ENCODE assay signal across 33 cellular contexts in genomic region chr2:109289011-109289410, GRCh38.
"Had no signal": no experiment of that assay in that cellular context is flagged by ENCODE, and none has a peak within 500 bp of the region (broad histone marks: within the 10 kb centered on the region; RNA-seq: fewer than 3 reads in every experiment).

No MANE protein-coding gene starts in this region.

- H3K36me3 Mint-ChIP-seq: activated naive CD4-positive, alpha-beta T cell treated with anti-CD3 and anti-CD28 coated beads, Interleukin-2, amount 10 ng/mL, durations not matched to agents 7 days and 5 days; activated naive CD8-positive, alpha-beta T cell treated with anti-CD3 and anti-CD28 coated beads for 36 hours had no signal

- H3K4me3 Mint-ChIP-seq: activated CD4-positive, alpha-beta T cell treated with anti-CD3 and anti-CD28 coated beads, Interleukin-2, amount 10 ng/mL, durations not matched to agents 24 days and 14 days; activated CD8-positive, alpha-beta T cell treated with anti-CD3 and anti-CD28 coated beads, Interleukin-2, amount 10 ng/mL, durations not matched to agents 7 days and 5 days; activated naive CD4-positive, alpha-beta T cell treated with anti-CD3 and anti-CD28 coated beads, Interleukin-2, amount 10 ng/mL, durations not matched to agents 7 days and 5 days; activated naive CD8-positive, alpha-beta T cell treated with anti-CD3 and anti-CD28 coated beads for 36 hours; activated T-cell treated with anti-CD3 and anti-CD28 coated beads, Interleukin-2, amount 50 U/mL, for 24 hours; activated T-helper 1 cell treated with anti-CD3 and anti-CD28 coated beads, Interleukin-12 subunit alpha, Interleukin-12 subunit beta, Interleukin-2, Interleukin-4 antibody, amounts not matched to agents 30 ng/mL and 10 ng/mL and 1 ng/mL, durations not matched to agents 14 hours and 24 hours and 36 hours; T-helper 1 cell treated with Interleukin-12 subunit alpha and Interleukin-12 subunit beta and Interleukin-4 antibody, amounts not matched to agents 30 μg/mL and 1 μg/mL, for 36 hours; T-helper 2 cell treated with Interferon-gamma antibody and Interleukin-4, amounts not matched to agents 5 μg/mL and 100 μg/mL, for 36 hours had no signal

- H3K4me1 Mint-ChIP-seq: activated CD4-positive, alpha-beta T cell treated with anti-CD3 and anti-CD28 coated beads, Interleukin-2, amount 10 ng/mL, durations not matched to agents 24 days and 14 days; activated naive CD4-positive, alpha-beta T cell treated with anti-CD3 and anti-CD28 coated beads, Interleukin-2, amount 10 ng/mL, durations not matched to agents 7 days and 5 days had no signal

- FAIRE-seq: TTC549 had no signal

- ATAC-seq: activated CD8-positive, alpha-beta T cell treated with anti-CD3 and anti-CD28 coated beads, Interleukin-2, amount 10 ng/mL, durations not matched to agents 7 days and 5 days; PC-3 had no signal

- DNase-seq: activated CD4-positive, alpha-beta T cell treated with anti-CD3 and anti-CD28 coated beads, Interleukin-2, amount 10 ng/mL, durations not matched to agents 24 days and 14 days; activated CD4-positive, alpha-beta T cell treated with anti-CD3 and anti-CD28 coated beads, Interleukin-2, amount 50 U/mL, for 4 hours; activated CD8-positive, alpha-beta T cell treated with anti-CD3 and anti-CD28 coated beads, Interleukin-2, amount 10 ng/mL, durations not matched to agents 7 days and 5 days; activated gamma-delta T cell treated with Interleukin-2 at 50 U/mL for 16 hours; activated naive CD4-positive, alpha-beta T cell treated with anti-CD3 and anti-CD28 coated beads, Interleukin-2, amount 10 ng/mL, durations not matched to agents 7 days and 5 days; activated naive CD8-positive, alpha-beta T cell treated with anti-CD3 and anti-CD28 coated beads for 36 hours; activated T-cell treated with anti-CD3 and anti-CD28 coated beads, Interleukin-2, amount 50 U/mL, for 24 hours; amniotic stem cell; aorta; Kasumi-1; MG63; NCI-H1048; NCI-H1105 treated with DMSO at 0.1 percent for 48 hours; NCI-H146; NCI-H187; NCI-H2029 treated with DMSO at 0.1 percent for 48 hours; NCI-H2107; NCI-H2171; NCI-H510A; NCI-H526; NCI-H748 treated with DMSO at 0.1 percent for 48 hours; NK-92 treated with Interleukin-12 subunit alpha and Interleukin-12 subunit beta, amount 100 ng/mL, for 24 hours; PC-3; Peyer's patch; RPMI8226; SHP77 treated with DMSO at 0.1 percent for 48 hours had no signal

- H3K27me3 ChIP-seq: breast epithelium, MG63, Peyer's patch, SJSA1 had no signal

- H3K36me3 ChIP-seq: breast epithelium, MG63, Peyer's patch, SJSA1 had no signal

- H3K9ac ChIP-seq: SK-N-SH had no signal

- H3K9me3 ChIP-seq: MG63, Peyer's patch, SJSA1, SK-N-SH had no signal

- H3K27me3 Mint-ChIP-seq: activated naive CD8-positive, alpha-beta T cell treated with anti-CD3 and anti-CD28 coated beads for 36 hours; activated T-cell treated with anti-CD3 and anti-CD28 coated beads, Interleukin-2, amount 50 U/mL, for 24 hours had no signal

- H3K27ac Mint-ChIP-seq: activated CD4-positive, alpha-beta T cell treated with anti-CD3 and anti-CD28 coated beads, Interleukin-2, amount 10 ng/mL, durations not matched to agents 24 days and 14 days; activated CD8-positive, alpha-beta T cell treated with anti-CD3 and anti-CD28 coated beads, Interleukin-2, amount 10 ng/mL, durations not matched to agents 7 days and 5 days; activated naive CD4-positive, alpha-beta T cell treated with anti-CD3 and anti-CD28 coated beads, Interleukin-2, amount 10 ng/mL, durations not matched to agents 7 days and 5 days; activated naive CD8-positive, alpha-beta T cell treated with anti-CD3 and anti-CD28 coated beads for 36 hours; activated T-cell treated with anti-CD3 and anti-CD28 coated beads, Interleukin-2, amount 50 U/mL, for 24 hours; activated T-helper 1 cell treated with anti-CD3 and anti-CD28 coated beads, Interleukin-12 subunit alpha, Interleukin-12 subunit beta, Interleukin-2, Interleukin-4 antibody, amounts not matched to agents 30 ng/mL and 10 ng/mL and 1 ng/mL, durations not matched to agents 14 hours and 24 hours and 36 hours; T-helper 1 cell treated with Interleukin-12 subunit alpha and Interleukin-12 subunit beta and Interleukin-4 antibody, amounts not matched to agents 30 μg/mL and 1 μg/mL, for 36 hours; T-helper 2 cell treated with Interferon-gamma antibody and Interleukin-4, amounts not matched to agents 5 μg/mL and 100 μg/mL, for 36 hours had no signal

- H3K27ac ChIP-seq: breast epithelium, Peyer's patch, SJSA1 had no signal

- H3K4me3 ChIP-seq: breast epithelium, MG63, Peyer's patch, SJSA1 had no signal

- H3K4me1 ChIP-seq: breast epithelium had no signal

- H3K9me3 Mint-ChIP-seq: activated CD4-positive, alpha-beta T cell treated with anti-CD3 and anti-CD28 coated beads, Interleukin-2, amount 10 ng/mL, durations not matched to agents 24 days and 14 days; activated naive CD4-positive, alpha-beta T cell treated with anti-CD3 and anti-CD28 coated beads, Interleukin-2, amount 10 ng/mL, durations not matched to agents 7 days and 5 days; activated T-cell treated with anti-CD3 and anti-CD28 coated beads, Interleukin-2, amount 50 U/mL, for 24 hours; activated T-helper 1 cell treated with anti-CD3 and anti-CD28 coated beads, Interleukin-12 subunit alpha, Interleukin-12 subunit beta, Interleukin-2, Interleukin-4 antibody, amounts not matched to agents 30 ng/mL and 10 ng/mL and 1 ng/mL, durations not matched to agents 14 hours and 24 hours and 36 hours; T-helper 1 cell treated with Interleukin-12 subunit alpha and Interleukin-12 subunit beta and Interleukin-4 antibody, amounts not matched to agents 30 μg/mL and 1 μg/mL, for 36 hours; T-helper 2 cell treated with Interferon-gamma antibody and Interleukin-4, amounts not matched to agents 5 μg/mL and 100 μg/mL, for 36 hours had no signal

- H3K4me2 ChIP-seq: SK-N-SH had no signal
